Comparison of ENCODE assay signal across 23 cellular contexts in genomic region chr7:116541951-116542350, GRCh38. TPM values are rescaled to one million over a fixed set of nuclear protein-coding genes. Genes with fewer than 3 reads are reported as not detected.
A peak's percentile ranks its signal among the peaks of the same experiment; 100 is the strongest.
DNase-seq lines count a peak whose midpoint lies in the region; ATAC-seq and TF ChIP-seq lines count a peak whose summit lies in the region.
"Had no signal": no experiment of that assay in that cellular context is flagged by ENCODE, and none has a peak within 500 bp of the region (broad histone marks: within the 10 kb centered on the region; RNA-seq: fewer than 3 reads in every experiment).

No MANE protein-coding gene starts in this region.

- no peaks in the 10 kb centered on the region for H3F3A ChIP-seq in GM23338 (replicated peaks; ENCODE audit: low read depth)

- H3K36me3 Mint-ChIP-seq in GM23338 (ENCODE audit: low read depth), result no peaks in the 10 kb centered on the region
- H3K36me3 Mint-ChIP-seq: CD14-positive monocyte, IgD-negative memory B cell, type B pancreatic cell had no signal

- H3K9ac ChIP-seq in skeletal muscle satellite cell (ENCODE audit: low read depth, low read length), result peak overlapping the region; percentile 37

- H3K27me3 ChIP-seq in A673 (replicated peaks; ENCODE audit: insufficient read depth, low read depth, low read length, poor library complexity) (no peaks in the 10 kb centered on the region), RWPE2 (ENCODE audit: insufficient read depth, poor library complexity, severe bottlenecking) (no peaks in the 10 kb centered on the region), esophagus muscularis mucosa (no peaks in the 10 kb centered on the region), skeletal muscle satellite cell (ENCODE audit: control insufficient read depth, insufficient read depth, low read length) (no peaks in the 10 kb centered on the region), GM23338 (ENCODE audit: insufficient read depth) (no peaks in the 10 kb centered on the region)
- H3K27me3 ChIP-seq: adrenal gland, cardiac muscle cell had no signal

- H3K4me3 ChIP-seq in A673 (ENCODE audit: low read depth, low read length, poor library complexity, severe bottlenecking), result no peak overlapping the region
- no peak overlapping the region for H3K4me3 ChIP-seq in RWPE2 (ENCODE audit: severe bottlenecking)
- H3K4me3 ChIP-seq in esophagus muscularis mucosa, result no peak overlapping the region
- no peak overlapping the region for H3K4me3 ChIP-seq in skeletal muscle satellite cell (ENCODE audit: low read length)
- no peak overlapping the region for H3K4me3 ChIP-seq in GM23338
- H3K4me3 ChIP-seq: adrenal gland, cardiac muscle cell, prostate gland had no signal

- no peaks in the 10 kb centered on the region for H3K9me3 ChIP-seq in A673 (ENCODE audit: low read depth, low read length, poor library complexity, severe bottlenecking)
- H3K9me3 ChIP-seq in RWPE2 (ENCODE audit: severe bottlenecking), result peaks cover 2% of the 10 kb centered on the region
- no peaks in the 10 kb centered on the region for H3K9me3 ChIP-seq in esophagus muscularis mucosa
- no peaks in the 10 kb centered on the region for H3K9me3 ChIP-seq in skeletal muscle satellite cell (replicated peaks; ENCODE audit: low read length)
- H3K9me3 ChIP-seq: adrenal gland, prostate gland had no signal

- TF ChIP-seq CTCF in A673 (conservative IDR thresholded peaks at IDR 0.05; ENCODE audit: low read depth, low read length) (no peak), RWPE2 (IDR thresholded peaks at IDR 0.05; ENCODE audit: poor library complexity, severe bottlenecking) (no peak), esophagus muscularis mucosa (IDR thresholded peaks at IDR 0.05) (no peak), GM23338 (conservative IDR thresholded peaks at IDR 0.05; ENCODE audit: low read depth in 2 of 2) (no peak)

- WGBS in esophagus muscularis mucosa, result 57% methylated on average over 3 of the region's 3 CpGs

- no peak for TF ChIP-seq EP300 in esophagus muscularis mucosa (IDR thresholded peaks at IDR 0.05)

- peak overlapping the region; percentile 6 for H3K4me2 ChIP-seq in skeletal muscle satellite cell (ENCODE audit: low read length)
- no peak overlapping the region for H3K4me2 ChIP-seq in GM23338

- H3K79me2 ChIP-seq in GM23338 (replicated peaks; ENCODE audit: insufficient read depth), result no peaks in the 10 kb centered on the region

- TF ChIP-seq POLR2A in esophagus muscularis mucosa (IDR thresholded peaks at IDR 0.05; ENCODE audit: low read depth), result no peak
- TF ChIP-seq POLR2A in GM18505 (IDR thresholded peaks at IDR 0.05; ENCODE audit: borderline replicate concordance, extremely low read depth, insufficient read depth, insufficient read length), result no peak

- H3K4me1 Mint-ChIP-seq in GM23338, result no peaks in the 10 kb centered on the region
- H3K4me1 Mint-ChIP-seq: CD14-positive monocyte, IgD-negative memory B cell had no signal

- POLR2A ChIA-PET in A673 (lab: Charles Lee; ENCODE audit: low non-redundant PET), result no interaction called here

- no TSS peak for BruUV-seq in A673 (replicated peaks; lab: Mats Ljungman, UMichigan)

- no peak overlapping the region for H3K4me3 Mint-ChIP-seq in GM23338
- H3K4me3 Mint-ChIP-seq: activated CD8-positive, alpha-beta T cell treated with anti-CD3 and anti-CD28 coated beads, Interleukin-2, amount 10 ng/mL, durations not matched to agents 7 days and 5 days; dendritic cell treated with granulocyte-macrophage colony-stimulating factor and Interleukin-4, amounts not matched to agents 40 ng/mL and 50 ng/mL, for 4 days; IgD-negative memory B cell; neural crest cell; type B pancreatic cell had no signal

- no peak for DNase-seq in A673 (ENCODE audit: low spot score)
- no peak for DNase-seq in RWPE2 (ENCODE audit: low spot score)
- no peak for DNase-seq in esophagus muscularis mucosa (ENCODE audit: extremely low spot score)
- DNase-seq in anterior cingulate cortex (lab: John Stamatoyannopoulos, UW), result no peak
- no peak for DNase-seq in GM23338 (ENCODE audit: low spot score)
- no peak for DNase-seq in NCI-H2081 treated with DMSO at 0.1 percent for 48 hours (lab: John Stamatoyannopoulos, UW)
- DNase-seq: activated CD8-positive, alpha-beta T cell treated with anti-CD3 and anti-CD28 coated beads, Interleukin-2, amount 10 ng/mL, durations not matched to agents 7 days and 5 days; activated T-cell treated with anti-CD3 and anti-CD28 coated beads, Interleukin-2, amount 50 U/mL, for 1 hour; adrenal gland; hippocampal formation; NCI-H2081; stimulated activated CD4-positive, alpha-beta T cell treated with anti-CD3 and anti-CD28 coated beads, Interleukin-4, amount 100 ng/mL, for 1 hour; stimulated activated naive CD8-positive, alpha-beta T cell treated with anti-CD3 and anti-CD28 coated beads, Interleukin-15, Interleukin-2, amounts not matched to agents 100 U/mL and 50 U/mL, for 24 hours; T1000 had no signal

- no peak for ATAC-seq in RWPE2 (ENCODE audit: low read depth)
- ATAC-seq in GM23338, result no peak
- no peak for ATAC-seq in GM18505 (IDR thresholded peaks at IDR 0.05; ENCODE audit: unreplicated experiment)
- ATAC-seq: activated CD8-positive, alpha-beta T cell treated with anti-CD3 and anti-CD28 coated beads, Interleukin-2, amount 10 ng/mL, durations not matched to agents 7 days and 5 days; stimulated activated naive CD8-positive, alpha-beta T cell treated with anti-CD3 and anti-CD28 coated beads, Interleukin-15, Interleukin-2, amounts not matched to agents 100 U/mL and 50 U/mL, for 24 hours had no signal

- no peaks in the 10 kb centered on the region for H4K20me1 ChIP-seq in GM23338 (replicated peaks; ENCODE audit: insufficient read depth)

- CTCF ChIA-PET in A673 (lab: Charles Lee), result no interaction called here

- no peaks in the 10 kb centered on the region; the same call in 2 of the 3 replicates for H3K9me3 Mint-ChIP-seq in GM23338
- H3K9me3 Mint-ChIP-seq: type B pancreatic cell had no signal

- H3K9me2 ChIP-seq in GM23338 (ENCODE audit: insufficient read depth), result no peaks in the 10 kb centered on the region

- H3K27ac ChIP-seq in A673 (ENCODE audit: low read depth, low read length, poor library complexity, severe bottlenecking), result peak overlapping the region; percentile 53
- peak overlapping the region; percentile 40 for H3K27ac ChIP-seq in RWPE2 (ENCODE audit: poor library complexity, severe bottlenecking)
- H3K27ac ChIP-seq in esophagus muscularis mucosa (replicated peaks in 1 of 4), result peak overlapping the region; percentile 20 to 44 (median 31)
- H3K27ac ChIP-seq in GM23338 (ENCODE audit: low read depth), result no peak overlapping the region
- H3K27ac ChIP-seq: adrenal gland, cardiac muscle cell, prostate gland had no signal

- no peaks in the 10 kb centered on the region for H3K27me3 Mint-ChIP-seq in GM23338 (ENCODE audit: insufficient read depth, low read depth, poor library complexity)
- H3K27me3 Mint-ChIP-seq: type B pancreatic cell had no signal

- H3K27ac Mint-ChIP-seq in GM23338, result no peak overlapping the region
- H3K27ac Mint-ChIP-seq: activated CD8-positive, alpha-beta T cell treated with anti-CD3 and anti-CD28 coated beads, Interleukin-2, amount 10 ng/mL, durations not matched to agents 7 days and 5 days; CD14-positive monocyte; dendritic cell treated with granulocyte-macrophage colony-stimulating factor and Interleukin-4, amounts not matched to agents 40 ng/mL and 50 ng/mL, for 4 days; IgD-negative memory B cell; type B pancreatic cell had no signal

- H3K4me1 ChIP-seq in A673 (ENCODE audit: insufficient read depth, low read length, poor library complexity, severe bottlenecking), result peaks cover 93% of the 10 kb centered on the region
- H3K4me1 ChIP-seq in RWPE2 (ENCODE audit: insufficient read depth, poor library complexity, severe bottlenecking), result peaks cover 38% of the 10 kb centered on the region
- peaks cover 89 to 100% (median 94%) of the 10 kb centered on the region in 4 donors for H3K4me1 ChIP-seq in esophagus muscularis mucosa
- H3K4me1 ChIP-seq in skeletal muscle satellite cell (ENCODE audit: control insufficient read depth, insufficient read depth, low read length), result peaks cover 90% of the 10 kb centered on the region
- H3K4me1 ChIP-seq in GM23338 (ENCODE audit: insufficient read depth), result no peaks in the 10 kb centered on the region
- H3K4me1 ChIP-seq: adrenal gland, prostate gland had no signal

- H2AFZ ChIP-seq in GM23338, result no peak overlapping the region

- H3K36me3 ChIP-seq in A673 (ENCODE audit: insufficient read depth, low read length, poor library complexity, severe bottlenecking), result peaks cover 98% of the 10 kb centered on the region
- peaks cover 99% of the 10 kb centered on the region for H3K36me3 ChIP-seq in RWPE2 (ENCODE audit: low read depth)
- peaks cover 4 to 38% (median 15%) of the 10 kb centered on the region in 4 donors for H3K36me3 ChIP-seq in esophagus muscularis mucosa
- peaks cover 96% of the 10 kb centered on the region for H3K36me3 ChIP-seq in skeletal muscle satellite cell (ENCODE audit: insufficient read depth, low read length)
- H3K36me3 ChIP-seq in GM23338 (ENCODE audit: insufficient read depth), result no peaks in the 10 kb centered on the region
- H3K36me3 ChIP-seq: adrenal gland, cardiac muscle cell, prostate gland had no signal

- intact Hi-C loops in A673 (cut with micrococcal nuclease; ENCODE audit: unreplicated experiment), result no loop called here
- intact Hi-C loops in esophagus muscularis mucosa (cut with DNase I), result no loop called here

RNA-seq across cellular contexts. Expression of gene CAV1, which starts 17.1 kb away (rescaled TPM):
- total RNA-seq in A673 (2021) (1,757 and 2,074 TPM in 2 replicates), esophagus muscularis mucosa (100 to 1,000 TPM; 434 to 638 (median 591) TPM)
- total RNA-seq in skeletal muscle satellite cell (2012; rRNA removed), result 1,125 and 1,633 TPM in 2 replicates
- total RNA-seq in GM23338 (2014; rRNA removed; shearing (Covaris generic)), result 16.0 and 22.5 TPM in 2 replicates
- 16.0 and 21.1 TPM in 2 replicates for polyA plus RNA-seq in GM23338 (2016; fragmentation: Nextera tagmentation; extraction: Ambion mirVana)
- total RNA-seq: activated CD8-positive, alpha-beta T cell treated with anti-CD3 and anti-CD28 coated beads, Interleukin-2, amount 10 ng/mL, durations not matched to agents 7 days and 5 days had no signal
- polyA plus RNA-seq: CD14-positive monocyte had no signal

RNA-seq across cellular contexts. Expression of gene CAV2, which starts 42.4 kb away (rescaled TPM):
- total RNA-seq in A673 (2021) (265 and 286 TPM in 2 replicates), esophagus muscularis mucosa (100 to 1,000 TPM; 125 to 148 (median 129) TPM)
- total RNA-seq in skeletal muscle satellite cell (2012; rRNA removed), result 125 and 199 TPM in 2 replicates
- 3.5 and 6.6 TPM in 2 replicates for total RNA-seq in GM23338 (2014; rRNA removed; shearing (Covaris generic))
- 4.2 and 5.4 TPM in 2 replicates for polyA plus RNA-seq in GM23338 (2016; fragmentation: Nextera tagmentation; extraction: Ambion mirVana)
- total RNA-seq: activated CD8-positive, alpha-beta T cell treated with anti-CD3 and anti-CD28 coated beads, Interleukin-2, amount 10 ng/mL, durations not matched to agents 7 days and 5 days had no signal
- polyA plus RNA-seq: IgD-negative memory B cell had no signal

Comparison
In these comparisons a context has a peak if more than half of its experiments do, and no peak if none do; other contexts are left out.
1. RNA of gene CAV1, which starts 17.1 kb away (total RNA-seq): 1,757 to 2,074 TPM in A673 and 434 to 638 TPM in esophagus muscularis mucosa; 16.0 to 22.5 TPM in GM23338; every median in the first group is over 10 times any median in the second.
2. RNA of gene CAV2, which starts 42.4 kb away (total RNA-seq): 265 to 286 TPM in A673 and 125 to 148 TPM in esophagus muscularis mucosa; 3.5 to 6.6 TPM in GM23338; every median in the first group is over 10 times any median in the second.